16 cellular contexts compared by ENCODE assay signal in genomic region chr13:109904218-109904617, GRCh38.
DNase-seq lines count a peak whose midpoint lies in the region; ATAC-seq, FAIRE-seq and TF ChIP-seq lines count a peak whose summit lies in the region.
"Had no signal": no experiment of that assay in that cellular context is flagged by ENCODE, and none has a peak within 500 bp of the region (broad histone marks: within the 10 kb centered on the region; RNA-seq: fewer than 3 reads in every experiment).

No MANE protein-coding gene starts in this region.

- no peak overlapping the region for H3K4me3 ChIP-seq in GM12878
- no peak overlapping the region for H3K4me3 ChIP-seq in naive thymus-derived CD4-positive, alpha-beta T cell (ENCODE audit: low read length)
- H3K4me3 ChIP-seq: psoas muscle had no signal

- H3K36me3 ChIP-seq in GM12878 (ENCODE audit: control insufficient read depth in 2 of 2, insufficient read depth in 2 of 2, low read length in 1 of 2) = no peaks in the 10 kb centered on the region
- H3K36me3 ChIP-seq in naive thymus-derived CD4-positive, alpha-beta T cell (ENCODE audit: control insufficient read depth in 2 of 3, insufficient read depth in 3 of 3, low read length in 3 of 3) = no peaks in the 10 kb centered on the region

- 25% methylated on average over 4 of the region's 4 CpGs for WGBS in GM12878 (ENCODE audit: insufficient coverage, insufficient replicate concordance, low lambda C conversion rate, missing lambda C conversion rate)

- H2AFZ ChIP-seq in GM12878 (ENCODE audit: control insufficient read depth, low read depth, low read length) = no peak overlapping the region

- POLR2A ChIA-PET in GM12878 (lab: Charles Lee) = no interaction called here
- POLR2A ChIA-PET in naive thymus-derived CD4-positive, alpha-beta T cell (lab: Charles Lee) = no interaction called here

- H3K27me3 ChIP-seq in GM12878 (replicated peaks in 1 of 2; ENCODE audit: control insufficient read depth in 2 of 2, insufficient read depth in 2 of 2, low read length in 1 of 2) = no peaks in the 10 kb centered on the region
- no peaks in the 10 kb centered on the region for H3K27me3 ChIP-seq in naive thymus-derived CD4-positive, alpha-beta T cell (ENCODE audit: control insufficient read depth in 2 of 2, insufficient read depth in 2 of 2, low read length in 2 of 2)

- H3K4me3 Mint-ChIP-seq in natural killer cell treated with Interleukin-12 subunit alpha and Interleukin-12 subunit beta and Interleukin-15 and Interleukin-18, amount 100 ng/mL, for 72 hours = no peak overlapping the region
- H3K4me3 Mint-ChIP-seq in naive thymus-derived CD4-positive, alpha-beta T cell = no peak overlapping the region
- H3K4me3 Mint-ChIP-seq: activated CD8-positive, alpha-beta T cell treated with anti-CD3 and anti-CD28 coated beads for 36 hours; T-helper 1 cell treated with Interleukin-12 subunit alpha and Interleukin-12 subunit beta and Interleukin-4 antibody, amounts not matched to agents 30 μg/mL and 1 μg/mL, for 36 hours had no signal

- no peak overlapping the region for H3K4me2 ChIP-seq in GM12878 (ENCODE audit: control insufficient read depth, insufficient read depth)

- no peaks in the 10 kb centered on the region for H3K4me1 ChIP-seq in GM12878 (ENCODE audit: control insufficient read depth, insufficient read depth, low read length)
- no peaks in the 10 kb centered on the region for H3K4me1 ChIP-seq in naive thymus-derived CD4-positive, alpha-beta T cell (ENCODE audit: control insufficient read depth in 2 of 2, insufficient read depth in 2 of 2, low read length in 2 of 2)
- H3K4me1 ChIP-seq: psoas muscle had no signal

- CTCF ChIA-PET in GM12878 (lab: Yijun Ruan, JAX) = no interaction called here
- CTCF ChIA-PET in naive thymus-derived CD4-positive, alpha-beta T cell (lab: Charles Lee) = no interaction called here

- TF ChIP-seq RAD21 in GM12878 (IDR thresholded peaks at IDR 0.05; ENCODE audit: insufficient read depth, low read depth, low read length) = no peak

- H3K9ac ChIP-seq in GM12878 (ENCODE audit: control insufficient read depth, insufficient read depth, low read length) = no peak overlapping the region

- no peak for TF ChIP-seq POLR2A in GM12878 (IDR thresholded peaks at IDR 0.05; ENCODE audit: low read depth, low read length)

- FAIRE-seq in GM12878 (lab: Jason Lieb, UNC) = no peak

- peaks cover 7 to 18% of the 10 kb centered on the region in 2 donors for H3K27me3 Mint-ChIP-seq in natural killer cell treated with Interleukin-12 subunit alpha and Interleukin-12 subunit beta and Interleukin-15 and Interleukin-18, amount 100 ng/mL, for 72 hours
- peaks cover 2 to 27% (median 7%) of the 10 kb centered on the region in 5 donors for H3K27me3 Mint-ChIP-seq in naive thymus-derived CD4-positive, alpha-beta T cell

- H3K27ac Mint-ChIP-seq in natural killer cell treated with Interleukin-12 subunit alpha and Interleukin-12 subunit beta and Interleukin-15 and Interleukin-18, amount 100 ng/mL, for 72 hours = no peak overlapping the region
- no peak overlapping the region for H3K27ac Mint-ChIP-seq in naive thymus-derived CD4-positive, alpha-beta T cell
- H3K27ac Mint-ChIP-seq: activated CD8-positive, alpha-beta T cell treated with anti-CD3 and anti-CD28 coated beads for 36 hours; T-helper 1 cell treated with Interleukin-12 subunit alpha and Interleukin-12 subunit beta and Interleukin-4 antibody, amounts not matched to agents 30 μg/mL and 1 μg/mL, for 36 hours had no signal

- no peaks in the 10 kb centered on the region for H3K9me3 ChIP-seq in GM12878 (replicated peaks; ENCODE audit: control insufficient read depth, insufficient read depth, low read length)
- H3K9me3 ChIP-seq in naive thymus-derived CD4-positive, alpha-beta T cell (ENCODE audit: control insufficient read depth in 2 of 3, low read length in 3 of 3) = no peaks in the 10 kb centered on the region
- H3K9me3 ChIP-seq: psoas muscle had no signal

- intact Hi-C loops in GM12878 (cut with micrococcal nuclease; ENCODE audit: unreplicated experiment) = no loop called here
- intact Hi-C loops in naive thymus-derived CD4-positive, alpha-beta T cell (cut with micrococcal nuclease) = no loop called here

- no peaks in the 10 kb centered on the region for H4K20me1 ChIP-seq in GM12878 (ENCODE audit: control insufficient read depth, insufficient read depth)

- H3K36me3 Mint-ChIP-seq in natural killer cell treated with Interleukin-12 subunit alpha and Interleukin-12 subunit beta and Interleukin-15 and Interleukin-18, amount 100 ng/mL, for 72 hours = no peaks in the 10 kb centered on the region
- no peaks in the 10 kb centered on the region for H3K36me3 Mint-ChIP-seq in naive thymus-derived CD4-positive, alpha-beta T cell

- DNase-seq in SIG-M5 treated with dmso at 0.1 percent for 504 hours (lab: John Stamatoyannopoulos, UW; ENCODE audit: unreplicated experiment) = peak; percentile 30
- DNase-seq in SIG-M5 (lab: John Stamatoyannopoulos, UW) = no peak
- DNase-seq in NCI-H69 (lab: John Stamatoyannopoulos, UW) = peak; percentile 44
- DNase-seq in GM12878 (ENCODE audit: low read depth, low spot score) = no peak
- no peak for DNase-seq in natural killer cell treated with Interleukin-12 subunit alpha and Interleukin-12 subunit beta and Interleukin-15 and Interleukin-18, amount 100 ng/mL, for 72 hours (ENCODE audit: low spot score)
- DNase-seq in naive thymus-derived CD4-positive, alpha-beta T cell = no peak
- DNase-seq: activated CD8-positive, alpha-beta T cell treated with anti-CD3 and anti-CD28 coated beads for 36 hours; Calu3; effector CD4-positive, alpha-beta T cell; foreskin fibroblast; islet precursor cell; NCI-H1436 treated with DMSO at 0.1 percent for 48 hours; psoas muscle had no signal

- no TSS peak for BruUV-seq in GM12878 (replicated peaks; lab: Mats Ljungman, UMichigan)

- TF ChIP-seq CTCF in GM12878 (IDR thresholded peaks at IDR 0.05 in 2 of 3, conservative IDR thresholded peaks at IDR 0.05 in 1 of 3; ENCODE audit: control insufficient read depth in 2 of 3, extremely low read depth in 1 of 3, insufficient read depth in 1 of 3, low read depth in 3 of 3, low read length in 3 of 3) = no peak

- RAD21 ChIA-PET in GM12878 (lab: Charles Lee; ENCODE audit: unreplicated experiment) = no interaction called here

- no peak overlapping the region for H3K27ac ChIP-seq in GM12878 (ENCODE audit: control insufficient read depth, insufficient read depth)
- H3K27ac ChIP-seq in naive thymus-derived CD4-positive, alpha-beta T cell (ENCODE audit: low read depth, low read length) = no peak overlapping the region
- H3K27ac ChIP-seq: psoas muscle had no signal

- SMC1A ChIA-PET in GM12878 (lab: Charles Lee; ENCODE audit: uncharacterized antibody, unreplicated experiment) = no interaction called here

- TF ChIP-seq EP300 in GM12878 (IDR thresholded peaks at IDR 0.05; ENCODE audit: borderline replicate concordance in 1 of 2, control insufficient read depth in 1 of 2, low read depth in 2 of 2, low read length in 2 of 2) = no peak

- in situ Hi-C loops in GM12878 (cut with MboI) = no loop called here

- ATAC-seq in GM12878 = peak; percentile 23; the same call in 1 of the 3 replicates
- ATAC-seq in GM21515 (IDR thresholded peaks at IDR 0.05; ENCODE audit: unreplicated experiment) = no peak
- no peak for ATAC-seq in HG02763 (IDR thresholded peaks at IDR 0.05; ENCODE audit: unreplicated experiment)
- ATAC-seq in natural killer cell treated with Interleukin-12 subunit alpha and Interleukin-12 subunit beta and Interleukin-15 and Interleukin-18, amount 100 ng/mL, for 72 hours = no peak
- no peak for ATAC-seq in naive thymus-derived CD4-positive, alpha-beta T cell
- ATAC-seq: activated CD8-positive, alpha-beta T cell treated with anti-CD3 and anti-CD28 coated beads for 36 hours; psoas muscle had no signal

- no peaks in the 10 kb centered on the region for H3K79me2 ChIP-seq in GM12878 (ENCODE audit: control insufficient read depth, insufficient read depth, low read length)

- H3K9me3 Mint-ChIP-seq in natural killer cell treated with Interleukin-12 subunit alpha and Interleukin-12 subunit beta and Interleukin-15 and Interleukin-18, amount 100 ng/mL, for 72 hours = no peaks in the 10 kb centered on the region
- peaks cover 0 to 4% (median 1%) of the 10 kb centered on the region in 11 donors for H3K9me3 Mint-ChIP-seq in naive thymus-derived CD4-positive, alpha-beta T cell
- H3K9me3 Mint-ChIP-seq: T-helper 1 cell treated with Interleukin-12 subunit alpha and Interleukin-12 subunit beta and Interleukin-4 antibody, amounts not matched to agents 30 μg/mL and 1 μg/mL, for 36 hours had no signal

- no peaks in the 10 kb centered on the region for H3K4me1 Mint-ChIP-seq in natural killer cell treated with Interleukin-12 subunit alpha and Interleukin-12 subunit beta and Interleukin-15 and Interleukin-18, amount 100 ng/mL, for 72 hours (ENCODE audit: low read depth in 2 of 2)
- H3K4me1 Mint-ChIP-seq in naive thymus-derived CD4-positive, alpha-beta T cell = no peaks in the 10 kb centered on the region

TF ChIP-seq in GM12878, 131 proteins besides CTCF, POLR2A, EP300 and RAD21 (continues in another document):
- TF ChIP-seq NFIC (IDR thresholded peaks at IDR 0.05; ENCODE audit: low read depth, low read length) (no peak), NR2C2 (IDR thresholded peaks at IDR 0.05; ENCODE audit: borderline replicate concordance, control insufficient read depth, insufficient read length, low read depth) (no peak), ZBTB4 (CRISPR knock-in tag; IDR thresholded peaks at IDR 0.05) (no peak), ZNF217 (IDR thresholded peaks at IDR 0.05) (no peak), ZNF384 (IDR thresholded peaks at IDR 0.05; ENCODE audit: borderline replicate concordance, low read depth, low read length) (no peak)

Comparison
In these comparisons a context has a peak if more than half of its experiments do, and no peak if none do; other contexts are left out.
1. DNase-seq: peak in SIG-M5 treated with dmso at 0.1 percent for 504 hours (single experiment) and NCI-H69 (single experiment); none in SIG-M5 (single experiment), GM12878 (single experiment), natural killer cell treated with Interleukin-12 subunit alpha and Interleukin-12 subunit beta and Interleukin-15 and Interleukin-18, amount 100 ng/mL, for 72 hours (single experiment) and naive thymus-derived CD4-positive, alpha-beta T cell (0 of 9).